Comparison of ENCODE assay signal across 8 cellular contexts in the genomic region with DNA sequence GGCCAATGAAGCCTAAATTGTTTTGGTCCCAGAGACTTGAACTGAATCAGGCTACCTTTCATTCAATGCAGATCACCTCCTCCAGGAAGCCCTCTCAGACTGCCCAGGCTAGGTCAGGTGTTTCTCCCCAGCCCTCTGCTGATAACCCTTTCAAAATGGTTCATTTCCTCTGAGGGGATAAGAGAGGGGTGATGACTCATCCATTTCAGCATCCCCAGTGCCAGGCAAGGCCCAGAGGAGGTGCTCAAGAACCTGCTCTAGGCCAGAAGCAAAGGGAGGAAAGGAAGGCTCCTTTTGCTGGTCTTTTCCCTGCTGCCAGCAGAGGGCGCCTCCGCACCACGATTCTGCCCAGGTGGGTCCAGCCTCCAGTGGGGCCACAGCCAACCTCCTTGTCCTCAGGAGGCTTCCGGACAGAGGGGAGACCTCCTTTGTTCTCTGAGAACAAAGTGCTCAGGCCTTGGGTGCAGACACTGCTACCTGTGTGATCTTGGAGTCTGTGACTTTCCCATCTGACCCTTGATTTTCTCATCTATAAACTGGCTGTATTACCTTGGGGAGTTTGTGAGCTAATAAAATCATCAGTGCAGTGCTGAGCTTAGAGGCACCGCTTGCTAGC. TPM values are rescaled to one million over a fixed set of nuclear protein-coding genes. Genes with fewer than 3 reads are reported as not detected.
DNase-seq lines count a peak whose midpoint lies in the region; ATAC-seq lines count a peak whose summit lies in the region.

No MANE protein-coding gene starts in this region.

- in situ Hi-C loops in KBM-7 (cut with MboI; ENCODE audit: low pct_unique_long_range_greater_than_20kb, low sequenced_read_pairs) = no loop called here

- peak; percentile 25 for DNase-seq in DMS79 treated with DMSO at 0.1 percent for 48 hours (lab: John Stamatoyannopoulos, UW)
- DNase-seq in KBM-7 = peak; percentile 72
- DNase-seq in SKM-1 (lab: John Stamatoyannopoulos, UW; ENCODE audit: unreplicated experiment) = peak; percentile 64
- peak; percentile 63 to 74 for DNase-seq in activated naive CD4-positive, alpha-beta T cell treated with anti-CD3 and anti-CD28 coated beads, Interleukin-2, amount 50 U/mL, for 72 hours (ENCODE audit: low spot score in 2 of 2)
- DNase-seq in cardiac septum (ENCODE audit: low spot score) = peak; percentile 82
- peak; percentile 8 for DNase-seq in putamen (ENCODE audit: low spot score)

- peak; percentile 95 to 99 for ATAC-seq in activated naive CD4-positive, alpha-beta T cell treated with anti-CD3 and anti-CD28 coated beads, Interleukin-2, amount 50 U/mL, for 72 hours
- no peak for ATAC-seq in GM21619 (IDR thresholded peaks at IDR 0.05; ENCODE audit: unreplicated experiment)
- no peak for ATAC-seq in GM18867 (IDR thresholded peaks at IDR 0.05; ENCODE audit: unreplicated experiment)

- H3K27ac Mint-ChIP-seq in activated naive CD4-positive, alpha-beta T cell treated with anti-CD3 and anti-CD28 coated beads, Interleukin-2, amount 50 U/mL, for 72 hours = no peak overlapping the region

- intact Hi-C loops in cardiac septum (cut with DNase I) = loop anchor here (10.0 kb wide), 2 partner anchors 411 to 611 kb away; a partner anchor contains a TSS

- no peaks in the 10 kb centered on the region for H3K9me3 Mint-ChIP-seq in activated naive CD4-positive, alpha-beta T cell treated with anti-CD3 and anti-CD28 coated beads, Interleukin-2, amount 50 U/mL, for 72 hours

- no peaks in the 10 kb centered on the region for H3K36me3 Mint-ChIP-seq in activated naive CD4-positive, alpha-beta T cell treated with anti-CD3 and anti-CD28 coated beads, Interleukin-2, amount 50 U/mL, for 72 hours

RNA-seq across cellular contexts. Expression of a gene that starts 45.3 kb away (rescaled TPM):
- not detected for total RNA-seq in activated naive CD4-positive, alpha-beta T cell treated with anti-CD3 and anti-CD28 coated beads, Interleukin-2, amount 50 U/mL, for 72 hours
- 59.8 TPM for total RNA-seq in cardiac septum

RNA-seq across cellular contexts. Expression of a gene that starts 54.7 kb away (rescaled TPM):
- 100 to 1,000 TPM; 113 to 132 TPM for total RNA-seq in activated naive CD4-positive, alpha-beta T cell treated with anti-CD3 and anti-CD28 coated beads, Interleukin-2, amount 50 U/mL, for 72 hours
- 14.5 TPM for total RNA-seq in cardiac septum

Comparison
In these comparisons a context has a peak if more than half of its experiments do, and no peak if none do; other contexts are left out.
1. DNase-seq: peak in every context shown above with its lines; median percentile 82 in cardiac septum; 72 in KBM-7; 68 in activated naive CD4-positive, alpha-beta T cell treated with anti-CD3 and anti-CD28 coated beads, Interleukin-2, amount 50 U/mL, for 72 hours; 64 in SKM-1; 25 in DMS79 treated with DMSO at 0.1 percent for 48 hours; 8 in putamen.
2. ATAC-seq: peak in activated naive CD4-positive, alpha-beta T cell treated with anti-CD3 and anti-CD28 coated beads, Interleukin-2, amount 50 U/mL, for 72 hours (2 of 2); none in GM21619 (single experiment) and GM18867 (single experiment).
3. RNA of a gene that starts 45.3 kb away (total RNA-seq): 59.8 TPM in cardiac septum (single experiment); not detected in activated naive CD4-positive, alpha-beta T cell treated with anti-CD3 and anti-CD28 coated beads, Interleukin-2, amount 50 U/mL, for 72 hours; every median in the first group is over 10 times any median in the second.